13 cellular contexts compared by ENCODE assay signal in genomic region chr17:27339198-27339835, GRCh38. TPM values are rescaled to one million over a fixed set of nuclear protein-coding genes. Genes with fewer than 3 reads are reported as not detected.
DNase-seq lines count a peak whose midpoint lies in the region; ATAC-seq, FAIRE-seq and TF ChIP-seq lines count a peak whose summit lies in the region.
"Had no signal": no experiment of that assay in that cellular context is flagged by ENCODE, and none has a peak within 500 bp of the region (broad histone marks: within the 10 kb centered on the region; RNA-seq: fewer than 3 reads in every experiment).

No MANE protein-coding gene starts in this region.

- H3K27ac ChIP-seq in endodermal cell (ENCODE audit: low read depth, low read length), result no peak overlapping the region
- H3K27ac ChIP-seq in coronary artery, result no peak overlapping the region
- H3K27ac ChIP-seq in PC-3 (ENCODE audit: low read length), result no peak overlapping the region

- H3K79me2 ChIP-seq in PC-3 (ENCODE audit: low read length), result no peaks in the 10 kb centered on the region

- intact Hi-C loops in PC-3 (cut with micrococcal nuclease), result no loop called here

- FAIRE-seq in GM18507 (lab: Jason Lieb, UNC), result peak; percentile 71

- no peaks in the 10 kb centered on the region for H3K27me3 Mint-ChIP-seq in endodermal cell (ENCODE audit: insufficient read depth)

- peak overlapping the region; percentile 9 for H3K27ac Mint-ChIP-seq in endodermal cell

- H3K27me3 ChIP-seq in endodermal cell (ENCODE audit: control insufficient read depth, insufficient read depth, low read length, poor library complexity, severe bottlenecking) (no peaks in the 10 kb centered on the region), PC-3 (ENCODE audit: low read length) (no peaks in the 10 kb centered on the region), H7 (ENCODE audit: control insufficient read depth, insufficient read depth, low read length) (no peaks in the 10 kb centered on the region)

- BruUV-seq in PC-3 (replicated peaks; lab: Mats Ljungman, UMichigan), result no TSS peak

- H3K9me2 ChIP-seq in PC-3 (replicated peaks; ENCODE audit: low read length), result no peaks in the 10 kb centered on the region

- H3K9ac ChIP-seq in endodermal cell (ENCODE audit: extremely low read depth, low read length, poor library complexity, severe bottlenecking), result no peak overlapping the region
- no peak overlapping the region for H3K9ac ChIP-seq in PC-3 (ENCODE audit: low read length)

- 93 to 97% methylated on average over 7 to 9 of the region's 9 CpGs for WGBS in endodermal cell (ENCODE audit: insufficient coverage in 1 of 2, insufficient read length in 1 of 2), 2 experiments

- peaks cover 52% of the 10 kb centered on the region for H3K4me1 Mint-ChIP-seq in endodermal cell

- ATAC-seq in GM21390 (IDR thresholded peaks at IDR 0.05; ENCODE audit: unreplicated experiment) (peak; percentile 52), HG03103 (IDR thresholded peaks at IDR 0.05; ENCODE audit: low read depth, unreplicated experiment) (peak; percentile 47), PC-3 (no peak), HG03571 (IDR thresholded peaks at IDR 0.05; ENCODE audit: unreplicated experiment) (no peak)

- CTCF ChIA-PET in PC-3 (lab: Charles Lee), result no interaction called here

- DNase-seq in GM18507 (ENCODE audit: extremely low spot score, insufficient read length, low read depth) (no peak), endodermal cell (no peak), coronary artery (ENCODE audit: low spot score) (no peak), PC-3 (no peak), H7 (no peak)
- DNase-seq: activated effector memory CD4-positive, alpha-beta T cell treated with Interleukin-2 at 50 U/mL for 16 hours; central memory CD4-positive, alpha-beta T cell; NCI-H2227 treated with DMSO at 0.1 percent for 48 hours; SHP77 treated with DMSO at 0.1 percent for 48 hours; stimulated activated CD4-positive, alpha-beta T cell treated with anti-CD3 and anti-CD28 coated beads, Interleukin-2, amount 100 ng/mL, for 48 hours had no signal

- no peak overlapping the region for H3K4me3 Mint-ChIP-seq in endodermal cell

- peaks cover 3% of the 10 kb centered on the region for H3K4me1 ChIP-seq in endodermal cell (ENCODE audit: control insufficient read depth, insufficient read depth, low read length)
- H3K4me1 ChIP-seq in PC-3 (ENCODE audit: insufficient read depth, low read length), result peaks cover 8% of the 10 kb centered on the region; the same call in 1 of the 2 replicates

- H3F3A ChIP-seq in PC-3 (ENCODE audit: low read length, unreplicated experiment), result no peaks in the 10 kb centered on the region

- H2AFZ ChIP-seq in PC-3 (ENCODE audit: low read length), result no peak overlapping the region

- POLR2A ChIA-PET in PC-3 (lab: Charles Lee; ENCODE audit: unreplicated experiment), result no interaction called here

- TF ChIP-seq CTCF in endodermal cell (conservative IDR thresholded peaks at IDR 0.05) (no peak), coronary artery (IDR thresholded peaks at IDR 0.05) (no peak), PC-3 (conservative IDR thresholded peaks at IDR 0.05; ENCODE audit: low read depth, low read length) (no peak)

- no peak overlapping the region for H3K4me2 ChIP-seq in PC-3 (ENCODE audit: low read length)

- H4K20me1 ChIP-seq in PC-3 (ENCODE audit: low read length), result no peaks in the 10 kb centered on the region

- H3K4me3 ChIP-seq in endodermal cell (ENCODE audit: low read length), result peak overlapping the region; percentile 16
- no peak overlapping the region for H3K4me3 ChIP-seq in coronary artery
- no peak overlapping the region for H3K4me3 ChIP-seq in PC-3 (ENCODE audit: low read length)
- no peak overlapping the region for H3K4me3 ChIP-seq in H7 (ENCODE audit: insufficient read depth, low read depth, low read length)

- H3K36me3 Mint-ChIP-seq in endodermal cell (ENCODE audit: low read depth), result no peaks in the 10 kb centered on the region

- peaks cover 11% of the 10 kb centered on the region for H3K9me3 ChIP-seq in endodermal cell (ENCODE audit: control insufficient read depth, low read length)
- H3K9me3 ChIP-seq in PC-3 (ENCODE audit: low read length), result no peaks in the 10 kb centered on the region

- H3K36me3 ChIP-seq in endodermal cell (ENCODE audit: control insufficient read depth, insufficient read depth, low read length), result no peaks in the 10 kb centered on the region
- no peaks in the 10 kb centered on the region for H3K36me3 ChIP-seq in PC-3 (ENCODE audit: low read depth, low read length)
- no peaks in the 10 kb centered on the region for H3K36me3 ChIP-seq in H7 (replicated peaks; ENCODE audit: control insufficient read depth, insufficient read depth, low read length)

- peaks cover 4% of the 10 kb centered on the region for H3K9me3 Mint-ChIP-seq in endodermal cell

RNA-seq across cellular contexts. Expression of gene WSB1, which starts 45.4 kb away (rescaled TPM):
- total RNA-seq in endodermal cell (100 to 1,000 TPM; 236 to 270 TPM), PC-3 (2014; rRNA removed) (32.0 and 35.1 TPM in 2 replicates)
- 364 TPM for polyA plus RNA-seq in endodermal cell (2013, experiment 1 of 2)
- 298 TPM for polyA plus RNA-seq in endodermal cell (2013, experiment 2 of 2)
- 66.7 and 92.2 TPM in 2 replicates for total RNA-seq in H7 (2014; rRNA removed; shearing (Covaris generic))

Comparison
In these comparisons a context has a peak if more than half of its experiments do, and no peak if none do; other contexts are left out.
1. ATAC-seq: peak in GM21390 (single experiment) and HG03103 (single experiment); none in PC-3 (single experiment) and HG03571 (single experiment).